18 cellular contexts compared by ENCODE assay signal in the genomic region with DNA sequence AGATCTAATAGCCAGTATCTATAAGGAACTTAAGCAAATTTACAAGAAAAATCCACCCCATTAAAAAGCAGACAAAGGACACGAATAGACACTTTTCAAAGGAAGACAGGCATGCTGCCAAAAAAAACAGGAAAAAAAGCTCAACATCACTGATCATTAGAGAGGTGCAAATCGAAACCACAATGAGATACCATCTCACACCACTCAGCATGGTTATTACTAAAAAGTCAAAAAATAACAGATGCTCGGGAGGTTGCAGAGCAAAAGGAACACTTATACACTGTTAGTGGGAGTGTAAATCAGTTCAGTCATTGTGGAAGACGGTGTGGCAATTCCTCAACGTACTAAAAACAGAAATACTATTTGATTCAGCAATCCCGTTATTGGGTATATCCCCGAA. TPM values are rescaled to one million over a fixed set of nuclear protein-coding genes. Genes with fewer than 3 reads are reported as not detected.
DNase-seq lines count a peak whose midpoint lies in the region; ATAC-seq and TF ChIP-seq lines count a peak whose summit lies in the region.
"Had no signal": no experiment of that assay in that cellular context is flagged by ENCODE, and none has a peak within 500 bp of the region (broad histone marks: within the 10 kb centered on the region; RNA-seq: fewer than 3 reads in every experiment).

No MANE protein-coding gene starts in this region.

- no peak overlapping the region for H3K27ac ChIP-seq in substantia nigra (ENCODE audit: low read depth, low read length, poor library complexity, severe bottlenecking)
- H3K27ac ChIP-seq: coronary artery, gastrocnemius medialis, right atrium auricular region had no signal

- H3K27me3 Mint-ChIP-seq in activated T-cell treated with anti-CD3 and anti-CD28 coated beads, Interleukin-2, amount 50 U/mL, for 72 hours (ENCODE audit: low read depth), result no peaks in the 10 kb centered on the region
- H3K27me3 Mint-ChIP-seq in activated naive CD8-positive, alpha-beta T cell treated with anti-CD3 and anti-CD28 coated beads for 36 hours, result no peaks in the 10 kb centered on the region
- no peaks in the 10 kb centered on the region for H3K27me3 Mint-ChIP-seq in natural killer cell (ENCODE audit: low read depth in 2 of 2)
- no peaks in the 10 kb centered on the region for H3K27me3 Mint-ChIP-seq in Calu3 (ENCODE audit: unreplicated experiment)

- H3K36me3 Mint-ChIP-seq in activated T-cell treated with anti-CD3 and anti-CD28 coated beads, Interleukin-2, amount 50 U/mL, for 72 hours (ENCODE audit: insufficient read depth in 2 of 2), result peaks cover 2 to 9% of the 10 kb centered on the region in 2 donors
- H3K36me3 Mint-ChIP-seq in activated naive CD8-positive, alpha-beta T cell treated with anti-CD3 and anti-CD28 coated beads for 36 hours, result peaks cover 32% of the 10 kb centered on the region
- H3K36me3 Mint-ChIP-seq in natural killer cell (no peaks in the 10 kb centered on the region), Calu3 (ENCODE audit: insufficient read depth, unreplicated experiment) (no peaks in the 10 kb centered on the region)

- no peak for TF ChIP-seq CTCF in natural killer cell (IDR thresholded peaks at IDR 0.05)
- no peak for TF ChIP-seq CTCF in Calu3 (IDR thresholded peaks at IDR 0.05; ENCODE audit: unreplicated experiment)

- H3K4me1 Mint-ChIP-seq in activated T-cell treated with anti-CD3 and anti-CD28 coated beads, Interleukin-2, amount 50 U/mL, for 72 hours (ENCODE audit: low read depth), result peaks cover 28% of the 10 kb centered on the region
- peaks cover 18% of the 10 kb centered on the region for H3K4me1 Mint-ChIP-seq in activated naive CD8-positive, alpha-beta T cell treated with anti-CD3 and anti-CD28 coated beads for 36 hours
- H3K4me1 Mint-ChIP-seq in natural killer cell (peaks cover 48 to 54% of the 10 kb centered on the region in 2 donors), Calu3 (ENCODE audit: low read depth, unreplicated experiment) (no peaks in the 10 kb centered on the region)

- DNase-seq in activated T-cell treated with anti-CD3 and anti-CD28 coated beads, Interleukin-2, amount 50 U/mL, for 72 hours, result no peak
- no peak for DNase-seq in activated T-cell treated with anti-CD3 and anti-CD28 coated beads, Interleukin-2, amount 50 U/mL, for 1 hour
- DNase-seq in LHCN-M2 (ENCODE audit: low read depth), result peak; percentile 22
- no peak for DNase-seq in activated naive CD8-positive, alpha-beta T cell treated with anti-CD3 and anti-CD28 coated beads for 36 hours
- no peak for DNase-seq in natural killer cell
- no peak for DNase-seq in substantia nigra (lab: John Stamatoyannopoulos, UW)
- DNase-seq in Calu3, result no peak
- DNase-seq: activated CD4-positive, CD25-positive, alpha-beta regulatory T cell treated with anti-CD3 and anti-CD28 coated beads, Interleukin-2, amount 50 U/mL, for 72 hours; activated naive CD4-positive, alpha-beta T cell treated with Interleukin-2 at 50 U/mL for 16 hours; gastrocnemius medialis; NCI-H2029; stimulated activated CD4-positive, alpha-beta T cell treated with anti-CD3 and anti-CD28 coated beads, Interleukin-4, amount 100 ng/mL, for 4 hours; stimulated activated naive CD4-positive, alpha-beta T cell treated with Interleukin-2 at 50 U/mL for 16 hours had no signal

- H3K9me3 Mint-ChIP-seq in activated T-cell treated with anti-CD3 and anti-CD28 coated beads, Interleukin-2, amount 50 U/mL, for 72 hours, result no peaks in the 10 kb centered on the region
- H3K9me3 Mint-ChIP-seq in activated naive CD8-positive, alpha-beta T cell treated with anti-CD3 and anti-CD28 coated beads for 36 hours, result peaks cover 4% of the 10 kb centered on the region
- H3K9me3 Mint-ChIP-seq in natural killer cell (no peaks in the 10 kb centered on the region), Calu3 (ENCODE audit: low read depth, unreplicated experiment) (peaks cover 2% of the 10 kb centered on the region)

- intact Hi-C loops in natural killer cell (cut with micrococcal nuclease), result no loop called here
- intact Hi-C loops in Calu3 (cut with micrococcal nuclease; ENCODE audit: unreplicated experiment), result no loop called here

- CTCF ChIA-PET in Calu3 (lab: Charles Lee), result no interaction called here

- ATAC-seq in activated T-cell treated with anti-CD3 and anti-CD28 coated beads, Interleukin-2, amount 50 U/mL, for 72 hours (replicated peaks in 1 of 2), result no peak
- ATAC-seq in natural killer cell (peak; percentile 15 to 45 (median 30)), GM19023 (IDR thresholded peaks at IDR 0.05; ENCODE audit: unreplicated experiment) (no peak)
- ATAC-seq: gastrocnemius medialis had no signal

- no TSS peak for BruUV-seq in Calu3 (replicated peaks; lab: Mats Ljungman, UMichigan)

- peak overlapping the region; percentile 43 for H3K27ac Mint-ChIP-seq in activated T-cell treated with anti-CD3 and anti-CD28 coated beads, Interleukin-2, amount 50 U/mL, for 72 hours
- peak overlapping the region; percentile 1 for H3K27ac Mint-ChIP-seq in activated naive CD8-positive, alpha-beta T cell treated with anti-CD3 and anti-CD28 coated beads for 36 hours
- H3K27ac Mint-ChIP-seq in natural killer cell (peak overlapping the region; percentile 80 to 82), Calu3 (ENCODE audit: unreplicated experiment) (no peak overlapping the region)

- peak overlapping the region in 1 of 2 donors; percentile 53 for H3K4me3 Mint-ChIP-seq in activated T-cell treated with anti-CD3 and anti-CD28 coated beads, Interleukin-2, amount 50 U/mL, for 72 hours
- no peak overlapping the region for H3K4me3 Mint-ChIP-seq in activated naive CD8-positive, alpha-beta T cell treated with anti-CD3 and anti-CD28 coated beads for 36 hours
- H3K4me3 Mint-ChIP-seq in natural killer cell (peak overlapping the region; percentile 82), Calu3 (ENCODE audit: low read depth, unreplicated experiment) (no peak overlapping the region)

RNA-seq across cellular contexts. Expression of gene STX8, which starts 9.6 kb away (rescaled TPM):
- 10 to 100 TPM; 53.8 to 61.3 TPM for total RNA-seq in activated T-cell treated with anti-CD3 and anti-CD28 coated beads, Interleukin-2, amount 50 U/mL, for 72 hours
- 45.2 and 54.8 TPM in 2 replicates for total RNA-seq in LHCN-M2 (2014; rRNA removed)
- polyA plus RNA-seq in LHCN-M2 (2012), result 110 TPM
- total RNA-seq in activated naive CD8-positive, alpha-beta T cell treated with anti-CD3 and anti-CD28 coated beads for 36 hours, result 10 to 100 TPM; 50.8 to 59.9 TPM
- 100 to 1,000 TPM in 2 of 3 donors, 10 to 100 TPM in 1; 96.3 to 141 (median 120) TPM for total RNA-seq in natural killer cell
- 31.6 and 32.4 TPM in 2 replicates for total RNA-seq in Calu3 (2022)

RNA-seq across cellular contexts. Expression of gene CFAP52, which starts 10.4 kb away (rescaled TPM):
- total RNA-seq in activated T-cell treated with anti-CD3 and anti-CD28 coated beads, Interleukin-2, amount 50 U/mL, for 72 hours, result under 1 TPM; 0.28 to 0.77 TPM
- total RNA-seq in LHCN-M2 (2014; rRNA removed), result not detected in 2 replicates
- polyA plus RNA-seq in LHCN-M2 (2012), result 0.09 TPM
- not detected for total RNA-seq in activated naive CD8-positive, alpha-beta T cell treated with anti-CD3 and anti-CD28 coated beads for 36 hours
- total RNA-seq in natural killer cell, result not detected
- not detected in 2 replicates for total RNA-seq in Calu3 (2022)
- total RNA-seq: gastrocnemius medialis, myocyte had no signal
- polyA plus RNA-seq: BJ had no signal

Comparison
In these comparisons a context has a peak if more than half of its experiments do, and no peak if none do; other contexts are left out.
1. ATAC-seq: peak in natural killer cell (3 of 3); none in activated T-cell treated with anti-CD3 and anti-CD28 coated beads, Interleukin-2, amount 50 U/mL, for 72 hours (0 of 2) and GM19023 (single experiment).